27 cellular contexts compared by ENCODE assay signal in the genomic region with DNA sequence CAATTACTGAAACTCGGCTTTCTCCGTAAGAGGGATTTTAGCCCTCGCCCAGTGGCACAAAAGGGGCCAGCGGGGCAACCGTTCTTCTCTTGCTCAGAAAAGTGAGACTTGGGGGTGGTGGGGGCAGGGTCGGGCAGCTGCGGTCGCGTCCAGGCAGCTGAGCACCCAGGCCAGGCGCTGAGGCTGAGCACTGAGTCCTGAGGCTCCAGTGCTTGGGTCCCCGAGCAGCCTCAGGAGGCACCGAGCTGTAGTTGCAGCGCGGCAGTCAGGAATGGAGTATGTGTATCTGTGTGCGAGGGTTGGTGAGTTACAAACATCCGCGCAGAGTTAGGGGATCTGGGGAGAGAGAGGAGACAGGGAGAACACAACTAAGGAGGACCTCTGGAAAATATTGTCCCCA. TPM values are rescaled to one million over a fixed set of nuclear protein-coding genes. Genes with fewer than 3 reads are reported as not detected.
DNase-seq lines count a peak whose midpoint lies in the region; ATAC-seq and TF ChIP-seq lines count a peak whose summit lies in the region.
"Had no signal": no experiment of that assay in that cellular context is flagged by ENCODE, and none has a peak within 500 bp of the region (broad histone marks: within the 10 kb centered on the region; RNA-seq: fewer than 3 reads in every experiment).

No MANE protein-coding gene starts in this region.

- H3K27me3 ChIP-seq in foreskin keratinocyte (no peaks in the 10 kb centered on the region), heart right ventricle (peaks cover 25 to 100% (median 99%) of the 10 kb centered on the region in 7 donors), thyroid gland (peaks cover 75% of the 10 kb centered on the region)

- intact Hi-C loops in posterior vena cava (cut with DNase I) = no loop called here
- intact Hi-C loops in heart right ventricle (cut with DNase I) = no loop called here
- intact Hi-C loops in thyroid gland (cut with DNase I) = no loop called here

- POLR2A ChIA-PET in AG04449 (lab: Yijun Ruan, JAX) = interaction anchor here (0.7 to 3.0 kb wide), 6 partner anchors 10 to 744 kb away, joined by 3 to 23 read pairs (median 4); partner anchors contain the start of genes HOXC10, HOXC8 and HOXC9

- ATAC-seq in foreskin keratinocyte = no peak
- no peak for ATAC-seq in heart right ventricle
- ATAC-seq: activated CD8-positive, alpha-beta memory T cell treated with anti-CD3 and anti-CD28 coated beads, Interleukin-2, amount 10 ng/mL, durations not matched to agents 7 days and 5 days; left ventricle myocardium superior; stimulated activated naive CD8-positive, alpha-beta T cell treated with anti-CD3 and anti-CD28 coated beads, Interleukin-15, amount 100 ng/mL, for 72 hours had no signal

- TF ChIP-seq POLR2A in thyroid gland (IDR thresholded peaks at IDR 0.05) = no peak

- CTCF ChIA-PET in AG04449 (lab: Yijun Ruan, JAX) = interaction anchor here (1.0 to 23.4 kb wide), 7 partner anchors 8 to 355 kb away, joined by 3 to 908 read pairs (median 44); partner anchors contain the start of genes HOXC10, HOXC5, HOXC8 and HOXC9

- DNase-seq in AG04449 (ENCODE audit: low read depth, low spot score) (no peak), SK-N-MC (ENCODE audit: low read depth, low spot score) (no peak), foreskin keratinocyte (no peak), posterior vena cava (ENCODE audit: low spot score) (peak; percentile 77), NOMO-1 treated with DMSO at 0.1 percent for 48 hours (lab: John Stamatoyannopoulos, UW; ENCODE audit: unreplicated experiment) (no peak), HK-2 (ENCODE audit: unreplicated experiment) (no peak), heart right ventricle (no peak), thyroid gland (no peak)
- DNase-seq: activated CD4-positive, alpha-beta T cell treated with anti-CD3 and anti-CD28 coated beads for 4 hours; activated CD8-positive, alpha-beta memory T cell treated with anti-CD3 and anti-CD28 coated beads, Interleukin-2, amount 10 ng/mL, durations not matched to agents 7 days and 5 days; Calu3; dermis blood vessel endothelial cell; EL; KG1; left ventricle myocardium superior; NCI-H1105; NCI-H510A treated with DMSO at 0.1 percent for 48 hours; sigmoid colon; stimulated activated CD4-positive, alpha-beta T cell treated with anti-CD3 and anti-CD28 coated beads, Interleukin-2, amount 100 ng/mL, for 48 hours; stimulated activated naive CD8-positive, alpha-beta T cell treated with anti-CD3 and anti-CD28 coated beads, Interleukin-15, amount 100 ng/mL, for 72 hours; uterus had no signal

- H3K4me3 ChIP-seq in AG04449 (ENCODE audit: low read depth, low read length) = peak overlapping the region; percentile 55
- H3K4me3 ChIP-seq in SK-N-MC = peak overlapping the region; percentile 95
- H3K4me3 ChIP-seq in heart right ventricle = no peak overlapping the region
- H3K4me3 ChIP-seq in thyroid gland (replicated peaks in 1 of 3) = no peak overlapping the region
- H3K4me3 ChIP-seq: BLaER1 treated with 17β-estradiol and CSF1 and Interleukin-3, amounts not matched to agents 10 nM and 100 nM; sigmoid colon; uterus had no signal

- TF ChIP-seq CTCF in AG04449 (IDR thresholded peaks at IDR 0.05; ENCODE audit: insufficient read depth, low read length, missing control alignments) (no peak), foreskin keratinocyte (conservative IDR thresholded peaks at IDR 0.05) (no peak), heart right ventricle (IDR thresholded peaks at IDR 0.05) (no peak), thyroid gland (IDR thresholded peaks at IDR 0.05) (no peak)

- WGBS in heart right ventricle, 2 donors = 43 to 49% methylated on average over 17 of the region's 17 CpGs
- 17 to 20% methylated on average over 17 of the region's 17 CpGs for WGBS in thyroid gland, 2 donors

- H3K36me3 ChIP-seq in SK-N-MC (ENCODE audit: insufficient read depth, low read length) = peaks cover 4% of the 10 kb centered on the region; the same call in 1 of the 2 replicates
- H3K36me3 ChIP-seq in heart right ventricle = no peaks in the 10 kb centered on the region
- H3K36me3 ChIP-seq in thyroid gland = no peaks in the 10 kb centered on the region
- H3K36me3 ChIP-seq: BLaER1 treated with 17β-estradiol and CSF1 and Interleukin-3, amounts not matched to agents 10 nM and 100 nM; sigmoid colon; uterus had no signal

- no peaks in the 10 kb centered on the region for H3K9me3 ChIP-seq in SK-N-MC (ENCODE audit: low read depth, low read length)
- H3K9me3 ChIP-seq in heart right ventricle = no peaks in the 10 kb centered on the region
- no peaks in the 10 kb centered on the region for H3K9me3 ChIP-seq in thyroid gland
- H3K9me3 ChIP-seq: BLaER1 treated with 17β-estradiol and CSF1 and Interleukin-3, amounts not matched to agents 10 nM and 100 nM; sigmoid colon; uterus had no signal

- H3K4me1 ChIP-seq in foreskin keratinocyte = peaks cover 55% of the 10 kb centered on the region
- H3K4me1 ChIP-seq in heart right ventricle = peaks cover 0 to 17% (median 11%) of the 10 kb centered on the region in 9 donors
- H3K4me1 ChIP-seq in thyroid gland = peaks cover 0 to 15% of the 10 kb centered on the region in 2 donors
- H3K4me1 ChIP-seq: BLaER1 treated with 17β-estradiol and CSF1 and Interleukin-3, amounts not matched to agents 10 nM and 100 nM; parathyroid adenoma; uterus had no signal

- peak overlapping the region; percentile 99 for H3K9ac ChIP-seq in SK-N-MC (ENCODE audit: insufficient read length)
- H3K9ac ChIP-seq: BLaER1 treated with 17β-estradiol and CSF1 and Interleukin-3, amounts not matched to agents 10 nM and 100 nM; parathyroid adenoma had no signal

- peak overlapping the region; percentile 96 for H3K27ac ChIP-seq in SK-N-MC
- H3K27ac ChIP-seq in foreskin keratinocyte = peak overlapping the region; percentile 65
- no peak overlapping the region for H3K27ac ChIP-seq in heart right ventricle
- H3K27ac ChIP-seq in thyroid gland = no peak overlapping the region
- H3K27ac ChIP-seq: BLaER1 treated with 17β-estradiol and CSF1 and Interleukin-3, amounts not matched to agents 10 nM and 100 nM; epithelial cell of prostate; parathyroid adenoma; sigmoid colon; uterus had no signal

RNA-seq across cellular contexts. Expression of gene HOXC6, which starts 4.1 kb away (rescaled TPM):
- total RNA-seq in foreskin keratinocyte (3.9 and 4.3 TPM in 2 replicates), posterior vena cava (10 to 100 TPM; 23.5 to 31.1 TPM), heart right ventricle (under 1 TPM in 4 of 10 donors, not detected in 6; 0.13 to 0.36 (median 0.18) TPM), thyroid gland (not detected)
- polyA plus RNA-seq in foreskin keratinocyte (6.1 and 6.4 TPM in 2 replicates), heart right ventricle (under 1 TPM; 0.03 to 0.29 TPM)
- total RNA-seq: activated CD8-positive, alpha-beta memory T cell treated with anti-CD3 and anti-CD28 coated beads, Interleukin-2, amount 10 ng/mL, durations not matched to agents 7 days and 5 days; activated T-helper 2 cell treated with anti-CD3 and anti-CD28 coated beads, Interferon-gamma antibody, Interleukin-2, Interleukin-4, amounts not matched to agents 10 μg/mL and 5 μg/mL and 100 μg/mL, durations not matched to agents 14 hours and 24 hours and 36 hours; sigmoid colon had no signal
- polyA plus RNA-seq: sigmoid colon had no signal

RNA-seq across cellular contexts. Expression of gene HOXC5, which starts 8.7 kb away (rescaled TPM):
- total RNA-seq in foreskin keratinocyte = 0.67 and 0.85 TPM in 2 replicates
- 0.75 and 0.93 TPM in 2 replicates for polyA plus RNA-seq in foreskin keratinocyte
- 1 to 10 TPM; 2.9 to 5.6 TPM for total RNA-seq in posterior vena cava
- total RNA-seq in heart right ventricle = not detected
- polyA plus RNA-seq in heart right ventricle = under 1 TPM in 1 of 2 donors, not detected in 1; 0.01 TPM
- under 1 TPM in 1 of 4 donors, not detected in 3; 0.27 TPM for total RNA-seq in thyroid gland
- total RNA-seq: A172; activated CD8-positive, alpha-beta memory T cell treated with anti-CD3 and anti-CD28 coated beads, Interleukin-2, amount 10 ng/mL, durations not matched to agents 7 days and 5 days; activated T-helper 2 cell treated with anti-CD3 and anti-CD28 coated beads, Interferon-gamma antibody, Interleukin-2, Interleukin-4, amounts not matched to agents 10 μg/mL and 5 μg/mL and 100 μg/mL, durations not matched to agents 14 hours and 24 hours and 36 hours; Calu3; cardiac septum; dermis blood vessel endothelial cell; left ventricle myocardium superior had no signal

RNA-seq across cellular contexts. Expression of gene HOXC8, which starts 15.3 kb away (rescaled TPM):
- 1.3 and 2.0 TPM in 2 replicates for total RNA-seq in foreskin keratinocyte
- 1.2 and 2.0 TPM in 2 replicates for polyA plus RNA-seq in foreskin keratinocyte
- 10 to 100 TPM; 13.5 to 22.4 TPM for total RNA-seq in posterior vena cava
- total RNA-seq in heart right ventricle = not detected
- polyA plus RNA-seq in heart right ventricle = not detected
- not detected for total RNA-seq in thyroid gland
- total RNA-seq: A172; activated CD8-positive, alpha-beta memory T cell treated with anti-CD3 and anti-CD28 coated beads, Interleukin-2, amount 10 ng/mL, durations not matched to agents 7 days and 5 days; activated T-helper 2 cell treated with anti-CD3 and anti-CD28 coated beads, Interferon-gamma antibody, Interleukin-2, Interleukin-4, amounts not matched to agents 10 μg/mL and 5 μg/mL and 100 μg/mL, durations not matched to agents 14 hours and 24 hours and 36 hours; cardiac septum; dermis blood vessel endothelial cell; left ventricle myocardium superior; sigmoid colon had no signal

RNA-seq across cellular contexts. Expression of gene HOXC9, which starts 24.2 kb away (rescaled TPM):
- 4.3 and 5.5 TPM in 2 replicates for total RNA-seq in foreskin keratinocyte
- 7.0 and 9.0 TPM in 2 replicates for polyA plus RNA-seq in foreskin keratinocyte
- total RNA-seq in posterior vena cava = 10 to 100 TPM in 1 of 2 donors, 1 to 10 TPM in 1; 7.0 to 12.0 TPM
- total RNA-seq in heart right ventricle = not detected
- polyA plus RNA-seq in heart right ventricle = not detected
- under 1 TPM in 2 of 4 donors, not detected in 2; 0.22 to 0.27 TPM for total RNA-seq in thyroid gland
- total RNA-seq: activated CD8-positive, alpha-beta memory T cell treated with anti-CD3 and anti-CD28 coated beads, Interleukin-2, amount 10 ng/mL, durations not matched to agents 7 days and 5 days; activated T-helper 2 cell treated with anti-CD3 and anti-CD28 coated beads, Interferon-gamma antibody, Interleukin-2, Interleukin-4, amounts not matched to agents 10 μg/mL and 5 μg/mL and 100 μg/mL, durations not matched to agents 14 hours and 24 hours and 36 hours; cardiac septum; left ventricle myocardium superior; sigmoid colon had no signal

RNA-seq across cellular contexts. Expression of gene HOXC4, which starts 29.5 kb away (rescaled TPM):
- total RNA-seq in foreskin keratinocyte = 2.3 and 2.9 TPM in 2 replicates
- polyA plus RNA-seq in foreskin keratinocyte = 2.4 and 2.6 TPM in 2 replicates
- 10 to 100 TPM; 17.1 to 19.4 TPM for total RNA-seq in posterior vena cava
- under 1 TPM in 3 of 10 donors, not detected in 7; 0.21 to 0.22 (median 0.21) TPM for total RNA-seq in heart right ventricle
- under 1 TPM in 1 of 2 donors, not detected in 1; 0.03 TPM for polyA plus RNA-seq in heart right ventricle
- total RNA-seq in thyroid gland = under 1 TPM in 2 of 4 donors, not detected in 2; 0.22 to 0.27 TPM
- total RNA-seq: A172, cardiac septum, dermis blood vessel endothelial cell, left ventricle myocardium superior had no signal

Comparison
In these comparisons a context has a peak if more than half of its experiments do, and no peak if none do; other contexts are left out.
1. H3K4me3 ChIP-seq: peak in AG04449 (single experiment) and SK-N-MC (single experiment); none in heart right ventricle (0 of 10) and thyroid gland (0 of 3).
2. H3K27ac ChIP-seq: peak in SK-N-MC (single experiment) and foreskin keratinocyte (single experiment); none in heart right ventricle (0 of 10) and thyroid gland (0 of 3).